ENCODE assay signal across 10 cellular contexts in genomic region chr22:39021552-39022250, GRCh38. TPM values are rescaled to one million over a fixed set of nuclear protein-coding genes. Genes with fewer than 3 reads are reported as not detected.
DNase-seq lines count a peak whose midpoint lies in the region; ATAC-seq, FAIRE-seq and TF ChIP-seq lines count a peak whose summit lies in the region.
"Had no signal": no experiment of that assay in that cellular context is flagged by ENCODE, and none has a peak within 500 bp of the region (broad histone marks: within the 10 kb centered on the region; RNA-seq: fewer than 3 reads in every experiment).

No MANE protein-coding gene starts in this region.

- CTCF ChIA-PET in WTC11 (lab: Charles Lee), result interaction anchor here (1.0 to 1.5 kb wide), 3 partner anchors 9 to 253 kb away, joined by 5 to 7 read pairs (median 6); no protein-coding TSS in a partner anchor

- peaks cover 59% of the 10 kb centered on the region for H3K4me1 Mint-ChIP-seq in WTC11

- no peak for ATAC-seq in WTC11
- peak in 1 of 4 donors; percentile 10 for ATAC-seq in heart left ventricle
- ATAC-seq in GM21515 (IDR thresholded peaks at IDR 0.05; ENCODE audit: unreplicated experiment), result no peak

- H3K9me3 Mint-ChIP-seq in WTC11, result no peaks in the 10 kb centered on the region

- DNase-seq in GM10266 (ENCODE audit: extremely low spot score), result peak; percentile 20
- no peak for DNase-seq in WTC11 (ENCODE audit: low spot score)
- no peak for DNase-seq in heart left ventricle
- DNase-seq in NOMO-1 treated with DMSO at 0.1 percent for 48 hours (lab: John Stamatoyannopoulos, UW; ENCODE audit: unreplicated experiment), result no peak
- DNase-seq in nucleus accumbens (lab: John Stamatoyannopoulos, UW), result no peak
- DNase-seq in frontal cortex (ENCODE audit: low spot score in 2 of 2), result no peak
- DNase-seq: cerebellar nuclear complex, NCI-H2029 had no signal

- H3K9ac ChIP-seq in skeletal muscle satellite cell (ENCODE audit: low read depth, low read length), result peak overlapping the region; percentile 59

- H3K4me2 ChIP-seq in skeletal muscle satellite cell (ENCODE audit: low read length), result peak overlapping the region; percentile 73

- H3K27ac ChIP-seq in heart left ventricle, result peak overlapping the region; percentile 47 to 88 (median 78)

- H3K27me3 ChIP-seq in heart left ventricle (no peaks in the 10 kb centered on the region), skeletal muscle satellite cell (ENCODE audit: control insufficient read depth, insufficient read depth, low read length) (no peaks in the 10 kb centered on the region)

- H3K36me3 ChIP-seq in heart left ventricle, result peaks cover 0 to 16% (median 5%) of the 10 kb centered on the region in 9 donors
- H3K36me3 ChIP-seq in skeletal muscle satellite cell (ENCODE audit: insufficient read depth, low read length), result peaks cover 4% of the 10 kb centered on the region

- TF ChIP-seq CTCF in GM10266 (IDR thresholded peaks at IDR 0.05; ENCODE audit: control insufficient read depth, insufficient read depth, low read depth, missing control alignments) (no peak), WTC11 (IDR thresholded peaks at IDR 0.05) (no peak), heart left ventricle (IDR thresholded peaks at IDR 0.05) (no peak)

- intact Hi-C loops in heart left ventricle (cut with DNase I), result loop anchor here in 1 of 10 donors (10.0 kb wide), 1 partner anchor 53 kb away; the partner anchor contains the start of gene APOBEC3G

- TF ChIP-seq POLR2A in heart left ventricle (IDR thresholded peaks at IDR 0.05), result no peak

- H3K27me3 Mint-ChIP-seq in WTC11 (ENCODE audit: low read depth), result no peaks in the 10 kb centered on the region

- POLR2A ChIA-PET in WTC11 (lab: Charles Lee), result interaction anchor here (0.7 kb wide), 1 partner anchor 96 kb away, joined by 4 read pairs; no protein-coding TSS in a partner anchor

- peaks cover 12% of the 10 kb centered on the region for H3K36me3 Mint-ChIP-seq in WTC11

- 54 to 66% (median 60%) methylated on average over 7 to 9 of the region's 9 CpGs for WGBS in heart left ventricle, 4 donors

- H3K9me3 ChIP-seq in heart left ventricle (no peaks in the 10 kb centered on the region), skeletal muscle satellite cell (replicated peaks; ENCODE audit: low read length) (no peaks in the 10 kb centered on the region)

- H3K4me1 ChIP-seq in heart left ventricle (peaks cover 0 to 23% (median 7%) of the 10 kb centered on the region in 12 donors), skeletal muscle satellite cell (ENCODE audit: control insufficient read depth, insufficient read depth, low read length) (no peaks in the 10 kb centered on the region)

- peak overlapping the region; percentile 14 to 68 (median 54) for H3K4me3 ChIP-seq in heart left ventricle
- peak overlapping the region; percentile 60 for H3K4me3 ChIP-seq in skeletal muscle satellite cell (ENCODE audit: low read length)

- FAIRE-seq in frontal cortex (lab: Jason Lieb, UNC), result no peak

- peak overlapping the region; percentile 90 for H3K27ac Mint-ChIP-seq in WTC11

- peak overlapping the region; percentile 49 for H3K4me3 Mint-ChIP-seq in WTC11

TF ChIP-seq in WTC11, 78 proteins besides CTCF, POLR2A, EP300 and RAD21:
- TF ChIP-seq ATF3 (CRISPR knock-in tag; conservative IDR thresholded peaks at IDR 0.05) (no peak), ZNF263 (CRISPR knock-in tag; IDR thresholded peaks at IDR 0.05; ENCODE audit: low read depth) (peak; percentile 97), ZNF281 (CRISPR knock-in tag; IDR thresholded peaks at IDR 0.05) (no peak), PRDM15 (CRISPR knock-in tag; IDR thresholded peaks at IDR 0.05) (0 out of 2 replicates have a peak, but pooled peaks have one; percentile 18), ZBTB21 (CRISPR knock-in tag; IDR thresholded peaks at IDR 0.05; ENCODE audit: borderline replicate concordance) (0 out of 2 replicates have a peak, but pooled peaks have one; percentile 33), RELA (CRISPR knock-in tag; IDR thresholded peaks at IDR 0.05; ENCODE audit: borderline replicate concordance) (no peak), ZNF416 (CRISPR knock-in tag; IDR thresholded peaks at IDR 0.05) (no peak)

RNA-seq across cellular contexts. Expression of gene APOBEC3D, which starts 0.8 kb away (rescaled TPM):
- total RNA-seq in WTC11 (2021) (5.4 to 10.6 TPM (median 7.0 TPM) in 3 replicates), heart left ventricle (1 to 10 TPM in 4 of 9 donors, under 1 TPM in 5; 0.20 to 4.7 (median 0.87) TPM), frontal cortex (under 0.01 TPM)
- 1 to 10 TPM in 1 of 2 donors, under 1 TPM in 1; 0.80 to 1.4 TPM for polyA plus RNA-seq in heart left ventricle
- total RNA-seq in skeletal muscle satellite cell (2012; rRNA removed), result 2.0 and 2.3 TPM in 2 replicates

RNA-seq across cellular contexts. Expression of gene APOBEC3C, which starts 7.6 kb away (rescaled TPM):
- 33.4 to 40.4 TPM (median 39.4 TPM) in 3 replicates for total RNA-seq in WTC11 (2021)
- 10 to 100 TPM in 8 of 9 donors, 1 to 10 TPM in 1; 7.3 to 53.8 (median 26.3) TPM for total RNA-seq in heart left ventricle
- polyA plus RNA-seq in heart left ventricle, result 10 to 100 TPM; 12.3 to 24.9 TPM
- total RNA-seq in skeletal muscle satellite cell (2012; rRNA removed), result 8.5 and 13.2 TPM in 2 replicates
- total RNA-seq in frontal cortex, result not detected

RNA-seq across cellular contexts. Expression of gene APOBEC3F, which starts 19.0 kb away (rescaled TPM):
- total RNA-seq in WTC11 (2021) (8.7 to 13.1 TPM (median 11.0 TPM) in 3 replicates), heart left ventricle (10 to 100 TPM in 2 of 9 donors, 1 to 10 TPM in 7; 1.2 to 18.2 (median 4.3) TPM), frontal cortex (0.82 TPM)
- polyA plus RNA-seq in heart left ventricle, result 1 to 10 TPM; 1.4 to 9.6 TPM
- total RNA-seq in skeletal muscle satellite cell (2012; rRNA removed), result 2.8 and 4.6 TPM in 2 replicates

RNA-seq across cellular contexts. Expression of gene APOBEC3B, which starts 39.6 kb away (rescaled TPM):
- 4.0 to 7.5 TPM (median 6.4 TPM) in 3 replicates for total RNA-seq in WTC11 (2021)
- 10 to 100 TPM in 1 of 9 donors, 1 to 10 TPM in 3, under 1 TPM in 3, not detected in 2; 0.49 to 10.3 (median 1.1) TPM for total RNA-seq in heart left ventricle
- 1 to 10 TPM in 1 of 2 donors, under 1 TPM in 1; 0.85 to 1.0 TPM for polyA plus RNA-seq in heart left ventricle
- total RNA-seq in skeletal muscle satellite cell (2012; rRNA removed), result 2.3 and 2.8 TPM in 2 replicates
- total RNA-seq in frontal cortex, result not detected

RNA-seq across cellular contexts. Expression of gene APOBEC3G, which starts 55.4 kb away (rescaled TPM):
- total RNA-seq in WTC11 (2021) (1.8 to 2.2 TPM (median 2.1 TPM) in 3 replicates), heart left ventricle (10 to 100 TPM in 1 of 9 donors, 1 to 10 TPM in 8; 1.8 to 21.9 (median 3.3) TPM), frontal cortex (0.41 TPM)
- 1 to 10 TPM; 2.9 to 3.5 TPM for polyA plus RNA-seq in heart left ventricle
- 7.0 and 16.2 TPM in 2 replicates for total RNA-seq in skeletal muscle satellite cell (2012; rRNA removed)
